37 cellular contexts compared by ENCODE assay signal in genomic region chr7:155094636-155095035, GRCh38. TPM values are rescaled to one million over a fixed set of nuclear protein-coding genes. Genes with fewer than 3 reads are reported as not detected.
"Had no signal": no experiment of that assay in that cellular context is flagged by ENCODE, and none has a peak within 500 bp of the region (broad histone marks: within the 10 kb centered on the region; RNA-seq: fewer than 3 reads in every experiment).

No MANE protein-coding gene starts in this region.

- H3K9me3 ChIP-seq: left lung, lower lobe of right lung, neutrophil, right atrium auricular region, right lobe of liver, thyroid gland, transverse colon, upper lobe of left lung, vagina had no signal

- H3K36me3 Mint-ChIP-seq: immature natural killer cell; natural killer cell; neural progenitor cell; stimulated activated memory B cell treated with anti-CD40 and anti-IgM and Interleukin-4, amounts not matched to agents 10 μg/mL and 1 μg/mL and 100 μg/mL, for 72 hours had no signal

- H3K9me3 Mint-ChIP-seq: natural killer cell; stimulated activated memory B cell treated with anti-CD40 and anti-IgM and Interleukin-4, amounts not matched to agents 10 μg/mL and 1 μg/mL and 100 μg/mL, for 72 hours had no signal

- H3K4me1 ChIP-seq: left lung, lower lobe of right lung, neural progenitor cell, right atrium auricular region, right lobe of liver, thyroid gland, transverse colon, upper lobe of left lung, vagina had no signal

- ATAC-seq: left colon; left lung; lower lobe of right lung; natural killer cell; right lobe of liver; stimulated activated memory B cell treated with anti-CD40 and anti-IgM and Interleukin-4, amounts not matched to agents 10 μg/mL and 1 μg/mL and 100 μg/mL, for 72 hours; stimulated activated naive CD8-positive, alpha-beta T cell treated with anti-CD3 and anti-CD28 coated beads, Interleukin-15, amount 100 ng/mL, for 72 hours had no signal

- H3K27ac Mint-ChIP-seq: immature natural killer cell; naive B cell; natural killer cell; nephron progenitor cell; neural progenitor cell; progenitor cell of endocrine pancreas; stimulated activated memory B cell treated with anti-CD40 and anti-IgM and Interleukin-4, amounts not matched to agents 10 μg/mL and 1 μg/mL and 100 μg/mL, for 72 hours; stimulated activated naive CD8-positive, alpha-beta T cell treated with anti-CD3 and anti-CD28 coated beads, Interleukin-15, amount 100 ng/mL, for 72 hours had no signal

- H3K4me3 ChIP-seq: left lung, lower lobe of right lung, neural progenitor cell, ovary, right atrium auricular region, right lobe of liver, skin epidermis, thyroid gland, transverse colon, upper lobe of left lung, vagina had no signal

- H2AFZ ChIP-seq: neural progenitor cell had no signal

- DNase-seq: hypothalamus; immature natural killer cell; kidney; left colon; left lung; lower lobe of right lung; mammary epithelial cell; mesenchymal stem cell; naive B cell; natural killer cell; nephron progenitor cell; occipital lobe; ovary; right lobe of liver; stimulated activated CD4-positive, alpha-beta T cell treated with anti-CD3 and anti-CD28 coated beads, Interleukin-12 subunit alpha, Interleukin-12 subunit beta, amount 100 ng/mL, for 4 hours; stimulated activated CD4-positive, alpha-beta T cell treated with anti-CD3 and anti-CD28 coated beads, Interleukin-15, amount 100 ng/mL, for 24 hours; stimulated activated CD4-positive, alpha-beta T cell treated with anti-CD3 and anti-CD28 coated beads, Interleukin-2, amount 100 ng/mL, for 24 hours; stimulated activated CD4-positive, alpha-beta T cell treated with anti-CD3 and anti-CD28 coated beads, Interleukin-4, amount 100 ng/mL, for 24 hours; stimulated activated CD8-positive, alpha-beta memory T cell treated with anti-CD3 and anti-CD28 coated beads, Interleukin-4, amount 100 ng/mL, for 48 hours; stimulated activated naive CD4-positive, alpha-beta T cell treated with Interleukin-2 at 50 U/mL for 16 hours; stimulated activated naive CD8-positive, alpha-beta T cell treated with anti-CD3 and anti-CD28 coated beads, Interleukin-15, amount 100 ng/mL, for 72 hours; substantia nigra; thyroid gland; transverse colon; upper lobe of left lung had no signal

- H3K4me3 Mint-ChIP-seq: immature natural killer cell; naive B cell; natural killer cell; nephron progenitor cell; neural progenitor cell; stimulated activated memory B cell treated with anti-CD40 and anti-IgM and Interleukin-4, amounts not matched to agents 10 μg/mL and 1 μg/mL and 100 μg/mL, for 72 hours; stimulated activated naive CD8-positive, alpha-beta T cell treated with anti-CD3 and anti-CD28 coated beads, Interleukin-15, amount 100 ng/mL, for 72 hours had no signal

- H3K36me3 ChIP-seq: left lung, lower lobe of right lung, neural progenitor cell, neutrophil, ovary, right atrium auricular region, right lobe of liver, thyroid gland, transverse colon, upper lobe of left lung, vagina had no signal

- H3K27me3 ChIP-seq: neural progenitor cell, neutrophil, ovary, right atrium auricular region, right lobe of liver, thyroid gland, upper lobe of left lung, vagina had no signal

- H3K4me1 Mint-ChIP-seq: immature natural killer cell; naive B cell; natural killer cell; neural progenitor cell; stimulated activated memory B cell treated with anti-CD40 and anti-IgM and Interleukin-4, amounts not matched to agents 10 μg/mL and 1 μg/mL and 100 μg/mL, for 72 hours had no signal

- H3K9ac ChIP-seq: neural progenitor cell had no signal

- H3K27ac ChIP-seq: left lung, lower lobe of right lung, neural progenitor cell, neutrophil, ovary, right atrium auricular region, right lobe of liver, skin epidermis, thyroid gland, transverse colon, upper lobe of left lung, vagina had no signal

- H3K4me2 ChIP-seq: neural progenitor cell had no signal

RNA-seq across cellular contexts. Expression of gene HTR5A, which starts 24.5 kb away (rescaled TPM):
- total RNA-seq: kidney, left colon, left lung, liver, lower lobe of right lung, mammary epithelial cell, mucosa of gallbladder, natural killer cell, ovary, progenitor cell of endocrine pancreas, pulmonary artery endothelial cell, renal cortical epithelial cell, right atrium auricular region, right lobe of liver, transverse colon, upper lobe of left lung, urinary bladder, vagina had no signal
- polyA plus RNA-seq: immature natural killer cell, liver, mammary epithelial cell, ovary, urinary bladder had no signal
